27 cellular contexts compared by ENCODE assay signal in the genomic region with DNA sequence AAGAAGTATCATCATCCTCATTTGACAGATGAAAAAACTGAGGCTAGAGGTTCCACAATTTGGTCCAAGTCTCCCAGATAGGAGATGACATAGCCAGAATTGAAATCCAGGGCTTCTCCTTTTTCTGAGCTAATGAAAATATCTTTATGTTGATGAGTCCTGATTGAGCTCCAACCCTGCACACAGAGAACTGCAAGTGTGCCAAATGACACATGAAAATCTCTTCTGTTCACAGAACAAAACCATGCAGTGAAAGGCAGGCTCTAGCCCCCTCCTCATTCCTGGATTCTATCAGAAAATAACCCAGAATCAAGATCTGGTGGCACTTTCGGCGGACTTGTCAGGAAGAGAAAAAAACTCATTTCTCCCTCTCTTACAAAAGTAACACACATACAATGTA.
"Had no signal": no experiment of that assay in that cellular context is flagged by ENCODE, and none has a peak within 500 bp of the region (broad histone marks: within the 10 kb centered on the region; RNA-seq: fewer than 3 reads in every experiment).

No MANE protein-coding gene starts in this region.

- DNase-seq: activated CD4-positive, alpha-beta memory T cell treated with anti-CD3 and anti-CD28 coated beads for 36 hours; activated CD4-positive, alpha-beta T cell treated with anti-CD3 and anti-CD28 coated beads for 48 hours; activated CD4-positive, CD25-positive, alpha-beta regulatory T cell treated with anti-CD3 and anti-CD28 coated beads, Interleukin-2, amount 50 U/mL, for 72 hours; activated gamma-delta T cell treated with Interleukin-2 at 50 U/mL for 16 hours; activated naive CD4-positive, alpha-beta T cell treated with anti-CD3 and anti-CD28 coated beads, Interleukin-2, amount 10 ng/mL, durations not matched to agents 7 days and 5 days; activated naive CD8-positive, alpha-beta T cell treated with anti-CD3 and anti-CD28 coated beads for 36 hours; activated T-cell treated with anti-CD3 and anti-CD28 coated beads for 4 hours; activated T-cell treated with anti-CD3 and anti-CD28 coated beads, Interleukin-2, amount 50 U/mL, for 72 hours; adrenal gland; central memory CD4-positive, alpha-beta T cell; NCI-H1092; NCI-H1417; NCI-H1930; NCI-H2171; NCI-H226; NCI-H526; NK-92 treated with Interleukin-12 subunit alpha and Interleukin-12 subunit beta, amount 100 ng/mL, for 24 hours; OCI-M1; Peyer's patch; SHP77; SW 1271 had no signal

- H3K9ac ChIP-seq: KMS-11 had no signal

- H3K9me3 Mint-ChIP-seq: activated CD4-positive, alpha-beta memory T cell treated with anti-CD3 and anti-CD28 coated beads for 36 hours; activated naive CD4-positive, alpha-beta T cell treated with anti-CD3 and anti-CD28 coated beads, Interleukin-2, amount 10 ng/mL, durations not matched to agents 7 days and 5 days; activated naive CD8-positive, alpha-beta T cell treated with anti-CD3 and anti-CD28 coated beads for 36 hours; activated T-cell treated with anti-CD3 and anti-CD28 coated beads, Interleukin-2, amount 50 U/mL, for 72 hours; activated T-helper 2 cell treated with anti-CD3 and anti-CD28 coated beads, Interferon-gamma antibody, Interleukin-2, Interleukin-4, amounts not matched to agents 10 μg/mL and 5 μg/mL and 100 μg/mL, durations not matched to agents 14 hours and 24 hours and 36 hours; WTC11 had no signal

- H3K36me3 Mint-ChIP-seq: activated CD4-positive, alpha-beta memory T cell treated with anti-CD3 and anti-CD28 coated beads for 36 hours; activated naive CD4-positive, alpha-beta T cell treated with anti-CD3 and anti-CD28 coated beads, Interleukin-2, amount 10 ng/mL, durations not matched to agents 7 days and 5 days; activated naive CD8-positive, alpha-beta T cell treated with anti-CD3 and anti-CD28 coated beads for 36 hours; WTC11 had no signal

- H3K4me3 ChIP-seq: adrenal gland, Peyer's patch, SJSA1 had no signal

- H3K27ac Mint-ChIP-seq: activated CD4-positive, alpha-beta memory T cell treated with anti-CD3 and anti-CD28 coated beads for 36 hours; activated naive CD4-positive, alpha-beta T cell treated with anti-CD3 and anti-CD28 coated beads, Interleukin-2, amount 10 ng/mL, durations not matched to agents 7 days and 5 days; activated naive CD8-positive, alpha-beta T cell treated with anti-CD3 and anti-CD28 coated beads for 36 hours; activated T-cell treated with anti-CD3 and anti-CD28 coated beads, Interleukin-2, amount 50 U/mL, for 72 hours; activated T-helper 2 cell treated with anti-CD3 and anti-CD28 coated beads, Interferon-gamma antibody, Interleukin-2, Interleukin-4, amounts not matched to agents 10 μg/mL and 5 μg/mL and 100 μg/mL, durations not matched to agents 14 hours and 24 hours and 36 hours; WTC11 had no signal

- H3K4me1 ChIP-seq: SJSA1 had no signal

- H3K4me2 ChIP-seq: KMS-11 had no signal

- H3K9me3 ChIP-seq: adrenal gland, Peyer's patch, SJSA1 had no signal

- H3K27ac ChIP-seq: KMS-11, Peyer's patch, RWPE1, SJSA1 had no signal

- H3K4me3 Mint-ChIP-seq: activated CD4-positive, alpha-beta memory T cell treated with anti-CD3 and anti-CD28 coated beads for 36 hours; activated naive CD4-positive, alpha-beta T cell treated with anti-CD3 and anti-CD28 coated beads, Interleukin-2, amount 10 ng/mL, durations not matched to agents 7 days and 5 days; activated naive CD8-positive, alpha-beta T cell treated with anti-CD3 and anti-CD28 coated beads for 36 hours; activated T-cell treated with anti-CD3 and anti-CD28 coated beads, Interleukin-2, amount 50 U/mL, for 72 hours; WTC11 had no signal

- H3K4me1 Mint-ChIP-seq: activated naive CD4-positive, alpha-beta T cell treated with anti-CD3 and anti-CD28 coated beads, Interleukin-2, amount 10 ng/mL, durations not matched to agents 7 days and 5 days; WTC11 had no signal

- ATAC-seq: activated T-cell treated with anti-CD3 and anti-CD28 coated beads, Interleukin-2, amount 50 U/mL, for 72 hours; SK-N-SH treated with all-trans-retinoic acid at 6 μM for 48 hours; WTC11 had no signal

- H3K27me3 ChIP-seq: adrenal gland, Peyer's patch, SJSA1 had no signal

- H3K27me3 Mint-ChIP-seq: activated CD4-positive, alpha-beta memory T cell treated with anti-CD3 and anti-CD28 coated beads for 36 hours; activated naive CD4-positive, alpha-beta T cell treated with anti-CD3 and anti-CD28 coated beads, Interleukin-2, amount 10 ng/mL, durations not matched to agents 7 days and 5 days; activated naive CD8-positive, alpha-beta T cell treated with anti-CD3 and anti-CD28 coated beads for 36 hours had no signal

- H3K36me3 ChIP-seq: adrenal gland, Peyer's patch, SJSA1 had no signal
